1 cellular context compared by ENCODE assay signal in the genomic region with DNA sequence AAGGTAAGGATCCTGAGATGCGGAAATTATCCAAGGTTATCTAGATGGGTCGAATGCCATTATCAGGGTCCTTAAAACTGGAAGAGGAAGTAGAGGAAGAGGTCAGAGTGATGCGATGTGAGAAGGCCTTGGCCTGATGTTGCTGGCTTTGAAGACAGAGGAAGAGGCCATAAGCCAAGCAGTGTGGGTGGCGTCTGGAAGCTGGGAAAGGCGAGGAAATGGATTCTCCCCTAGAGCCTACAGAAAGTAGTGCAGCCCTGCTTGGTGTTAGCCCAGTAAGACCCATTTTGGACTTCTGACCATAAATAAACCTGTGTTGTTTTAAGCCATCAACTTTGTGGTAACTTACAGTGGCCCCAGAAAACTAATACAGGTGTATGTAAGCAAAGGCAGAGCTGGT.
TF ChIP-seq lines count a peak whose summit lies in the region.

No MANE protein-coding gene starts in this region.

TF ChIP-seq in HEK293, 187 proteins besides CTCF, POLR2A, EP300 and RAD21 (continued from another document):
- TF ChIP-seq, protein P1, sequence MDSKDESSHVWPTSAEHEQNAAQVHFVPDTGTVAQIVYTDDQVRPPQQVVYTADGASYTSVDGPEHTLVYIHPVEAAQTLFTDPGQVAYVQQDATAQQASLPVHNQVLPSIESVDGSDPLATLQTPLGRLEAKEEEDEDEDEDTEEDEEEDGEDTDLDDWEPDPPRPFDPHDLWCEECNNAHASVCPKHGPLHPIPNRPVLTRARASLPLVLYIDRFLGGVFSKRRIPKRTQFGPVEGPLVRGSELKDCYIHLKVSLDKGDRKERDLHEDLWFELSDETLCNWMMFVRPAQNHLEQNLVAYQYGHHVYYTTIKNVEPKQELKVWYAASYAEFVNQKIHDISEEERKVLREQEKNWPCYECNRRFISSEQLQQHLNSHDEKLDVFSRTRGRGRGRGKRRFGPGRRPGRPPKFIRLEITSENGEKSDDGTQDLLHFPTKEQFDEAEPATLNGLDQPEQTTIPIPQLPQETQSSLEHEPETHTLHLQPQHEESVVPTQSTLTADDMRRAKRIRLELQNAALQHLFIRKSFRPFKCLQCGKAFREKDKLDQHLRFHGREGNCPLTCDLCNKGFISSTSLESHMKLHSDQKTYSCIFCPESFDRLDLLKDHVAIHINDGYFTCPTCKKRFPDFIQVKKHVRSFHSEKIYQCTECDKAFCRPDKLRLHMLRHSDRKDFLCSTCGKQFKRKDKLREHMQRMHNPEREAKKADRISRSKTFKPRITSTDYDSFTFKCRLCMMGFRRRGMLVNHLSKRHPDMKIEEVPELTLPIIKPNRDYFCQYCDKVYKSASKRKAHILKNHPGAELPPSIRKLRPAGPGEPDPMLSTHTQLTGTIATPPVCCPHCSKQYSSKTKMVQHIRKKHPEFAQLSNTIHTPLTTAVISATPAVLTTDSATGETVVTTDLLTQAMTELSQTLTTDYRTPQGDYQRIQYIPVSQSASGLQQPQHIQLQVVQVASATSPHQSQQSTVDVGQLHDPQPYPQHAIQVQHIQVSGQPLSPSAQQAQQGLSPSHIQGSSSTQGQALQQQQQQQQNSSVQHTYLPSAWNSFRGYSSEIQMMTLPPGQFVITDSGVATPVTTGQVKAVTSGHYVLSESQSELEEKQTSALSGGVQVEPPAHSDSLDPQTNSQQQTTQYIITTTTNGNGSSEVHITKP (tag by site-specific recombination; IDR thresholded peaks at IDR 0.05), result peak; percentile 91
- TF ChIP-seq GLI4 (tag by site-specific recombination; IDR thresholded peaks at IDR 0.05) (no peak), ZNF473 (tag by site-specific recombination; IDR thresholded peaks at IDR 0.05) (no peak)
